Comparison of ENCODE assay signal across 1 cellular context in the genomic region with DNA sequence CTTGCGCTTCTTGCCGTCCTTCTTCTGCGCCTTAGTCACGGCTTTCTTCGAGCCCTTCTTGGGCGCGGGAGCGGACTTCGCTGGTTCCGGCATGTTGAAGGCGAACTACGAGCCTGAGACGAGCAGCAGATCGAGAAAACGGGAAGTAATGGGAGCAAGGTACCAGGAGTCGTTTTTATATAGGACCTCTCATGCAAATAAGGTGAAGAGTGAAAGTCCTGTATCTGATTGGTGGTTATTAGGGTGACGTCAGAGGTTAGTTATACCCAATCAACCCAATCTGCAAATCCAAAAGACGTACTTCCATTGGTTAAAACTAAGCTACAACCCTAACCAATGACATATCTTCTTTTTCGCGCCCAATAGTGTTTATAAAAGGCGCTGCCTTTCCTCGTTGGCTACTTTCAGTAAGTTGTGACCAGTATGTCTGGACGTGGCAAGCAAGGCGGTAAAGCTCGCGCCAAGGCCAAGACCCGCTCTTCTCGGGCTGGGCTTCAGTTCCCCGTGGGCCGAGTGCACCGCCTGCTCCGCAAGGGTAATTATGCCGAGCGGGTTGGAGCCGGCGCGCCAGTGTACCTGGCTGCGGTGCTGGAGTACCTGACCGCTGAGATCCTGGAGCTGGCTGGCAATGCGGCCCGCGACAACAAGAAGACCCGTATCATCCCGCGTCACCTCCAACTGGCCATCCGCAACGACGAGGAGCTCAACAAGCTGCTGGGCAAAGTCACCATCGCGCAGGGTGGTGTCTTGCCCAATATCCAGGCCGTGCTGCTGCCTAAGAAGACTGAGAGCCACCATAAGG.
TF ChIP-seq lines count a peak whose summit lies in the region.

No MANE protein-coding gene starts in this region.

TF ChIP-seq in HepG2, 621 proteins besides CTCF, POLR2A, EP300 and RAD21 (continued from another document and continues in another):
- TF ChIP-seq ZBTB2 (CRISPR knock-in tag; IDR thresholded peaks at IDR 0.05; ENCODE audit: low read depth) (no peak), FIP1L1 (IDR thresholded peaks at IDR 0.05; ENCODE audit: borderline replicate concordance, insufficient read depth, low read depth, low read length) (peak; percentile 67; the same call in 1 of the 2 replicates), THRA (CRISPR knock-in tag; IDR thresholded peaks at IDR 0.05; ENCODE audit: borderline replicate concordance) (no peak), ZMYM2 (CRISPR knock-in tag; IDR thresholded peaks at IDR 0.05) (peak; percentile 59; the same call in 1 of the 2 replicates), THAP9 (CRISPR knock-in tag; IDR thresholded peaks at IDR 0.05; ENCODE audit: borderline replicate concordance) (no peak), SOX13 (IDR thresholded peaks at IDR 0.05) (no peak), SOX13 (CRISPR knock-in tag; conservative IDR thresholded peaks at IDR 0.05 in 1 of 2, IDR thresholded peaks at IDR 0.05 in 1 of 2) (no peak), ZNF232 (CRISPR knock-in tag; IDR thresholded peaks at IDR 0.05; ENCODE audit: borderline replicate concordance) (no peak), CC2D1A (CRISPR knock-in tag; IDR thresholded peaks at IDR 0.05) (no peak), ATAD3A (CRISPR knock-in tag; IDR thresholded peaks at IDR 0.05) (no peak), FOXA1 (IDR thresholded peaks at IDR 0.05) (no peak), FOXA1 (CRISPR knock-in tag; IDR thresholded peaks at IDR 0.05) (0 out of 2 replicates have a peak, but pooled peaks have one; percentile 8), ZFP90 (CRISPR knock-in tag; IDR thresholded peaks at IDR 0.05; ENCODE audit: borderline replicate concordance) (no peak), CBX5 (CRISPR knock-in tag; IDR thresholded peaks at IDR 0.05; ENCODE audit: borderline replicate concordance) (0 out of 2 replicates have a peak, but pooled peaks have one; percentile 30), CBX2 (IDR thresholded peaks at IDR 0.05; ENCODE audit: low read depth, low read length) (no peak), CBX2 (CRISPR knock-in tag; IDR thresholded peaks at IDR 0.05; ENCODE audit: low read depth) (no peak), ETV5 (CRISPR knock-in tag; IDR thresholded peaks at IDR 0.05; ENCODE audit: borderline replicate concordance) (no peak), FOXM1 (CRISPR knock-in tag; IDR thresholded peaks at IDR 0.05) (no peak), YEATS2 (CRISPR knock-in tag; IDR thresholded peaks at IDR 0.05; ENCODE audit: borderline replicate concordance) (no peak), KDM2A (CRISPR knock-in tag; IDR thresholded peaks at IDR 0.05; ENCODE audit: borderline replicate concordance, low read depth) (no peak), PBX3 (CRISPR knock-in tag; IDR thresholded peaks at IDR 0.05; ENCODE audit: borderline replicate concordance) (no peak), ZNF616 (CRISPR knock-in tag; IDR thresholded peaks at IDR 0.05; ENCODE audit: low read depth) (no peak), NFKBIZ (CRISPR knock-in tag; IDR thresholded peaks at IDR 0.05) (no peak), HNRNPK (IDR thresholded peaks at IDR 0.05; ENCODE audit: low read depth, low read length, poor library complexity, severe bottlenecking) (no peak), ZXDC (CRISPR knock-in tag; IDR thresholded peaks at IDR 0.05) (no peak), ATF7 (IDR thresholded peaks at IDR 0.05) (peak; percentile 97), ATF7 (CRISPR knock-in tag; IDR thresholded peaks at IDR 0.05) (no peak), FOXJ3 (CRISPR knock-in tag; IDR thresholded peaks at IDR 0.05; ENCODE audit: borderline replicate concordance) (no peak; the same call in 1 of the 2 replicates), ZNF644 (CRISPR knock-in tag; IDR thresholded peaks at IDR 0.05; ENCODE audit: low read depth) (peak; percentile 72; the same call in 1 of the 2 replicates), ZNF883 (CRISPR knock-in tag; IDR thresholded peaks at IDR 0.05; ENCODE audit: not compliant biosample characterization) (no peak), HES4 (CRISPR knock-in tag; IDR thresholded peaks at IDR 0.05; ENCODE audit: borderline replicate concordance) (0 out of 2 replicates have a peak, but pooled peaks have one; percentile 30), PHF21A (CRISPR knock-in tag; IDR thresholded peaks at IDR 0.05) (no peak), UBTF (CRISPR knock-in tag; IDR thresholded peaks at IDR 0.05) (peak; percentile 48; the same call in 1 of the 2 replicates), BRD4 (CRISPR knock-in tag; IDR thresholded peaks at IDR 0.05) (0 out of 2 replicates have a peak, but pooled peaks have one; percentile 67)
- TF ChIP-seq, protein P1, sequence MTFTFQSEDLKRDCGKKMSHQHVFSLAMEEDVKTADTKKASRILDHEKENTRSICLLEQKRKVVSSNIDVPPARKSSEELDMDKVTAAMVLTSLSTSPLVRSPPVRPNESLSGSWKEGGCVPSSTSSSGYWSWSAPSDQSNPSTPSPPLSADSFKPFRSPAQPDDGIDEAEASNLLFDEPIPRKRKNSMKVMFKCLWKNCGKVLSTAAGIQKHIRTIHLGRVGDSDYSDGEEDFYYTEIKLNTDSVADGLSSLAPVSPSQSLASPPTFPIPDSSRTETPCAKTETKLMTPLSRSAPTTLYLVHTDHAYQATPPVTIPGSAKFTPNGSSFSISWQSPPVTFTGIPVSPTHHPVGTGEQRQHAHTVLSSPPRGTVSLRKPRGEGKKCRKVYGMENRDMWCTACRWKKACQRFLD (CRISPR knock-in tag; IDR thresholded peaks at IDR 0.05; ENCODE audit: borderline replicate concordance), result 0 out of 2 replicates have a peak, but pooled peaks have one; percentile 45
- TF ChIP-seq, protein P2, sequence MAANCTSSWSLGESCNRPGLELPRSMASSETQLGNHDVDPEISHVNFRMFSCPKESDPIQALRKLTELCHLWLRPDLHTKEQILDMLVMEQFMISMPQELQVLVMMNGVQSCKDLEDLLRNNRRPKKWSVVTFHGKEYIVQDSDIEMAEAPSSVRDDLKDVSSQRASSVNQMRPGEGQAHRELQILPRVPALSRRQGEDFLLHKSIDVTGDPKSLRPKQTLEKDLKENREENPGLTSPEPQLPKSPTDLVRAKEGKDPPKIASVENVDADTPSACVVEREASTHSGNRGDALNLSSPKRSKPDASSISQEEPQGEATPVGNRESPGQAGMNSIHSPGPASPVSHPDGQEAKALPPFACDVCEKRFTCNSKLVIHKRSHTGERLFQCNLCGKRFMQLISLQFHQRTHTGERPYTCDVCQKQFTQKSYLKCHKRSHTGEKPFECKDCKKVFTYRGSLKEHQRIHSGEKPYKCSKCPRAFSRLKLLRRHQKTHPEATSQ (CRISPR knock-in tag; IDR thresholded peaks at IDR 0.05; ENCODE audit: borderline replicate concordance), result no peak
- TF ChIP-seq, protein P3, sequence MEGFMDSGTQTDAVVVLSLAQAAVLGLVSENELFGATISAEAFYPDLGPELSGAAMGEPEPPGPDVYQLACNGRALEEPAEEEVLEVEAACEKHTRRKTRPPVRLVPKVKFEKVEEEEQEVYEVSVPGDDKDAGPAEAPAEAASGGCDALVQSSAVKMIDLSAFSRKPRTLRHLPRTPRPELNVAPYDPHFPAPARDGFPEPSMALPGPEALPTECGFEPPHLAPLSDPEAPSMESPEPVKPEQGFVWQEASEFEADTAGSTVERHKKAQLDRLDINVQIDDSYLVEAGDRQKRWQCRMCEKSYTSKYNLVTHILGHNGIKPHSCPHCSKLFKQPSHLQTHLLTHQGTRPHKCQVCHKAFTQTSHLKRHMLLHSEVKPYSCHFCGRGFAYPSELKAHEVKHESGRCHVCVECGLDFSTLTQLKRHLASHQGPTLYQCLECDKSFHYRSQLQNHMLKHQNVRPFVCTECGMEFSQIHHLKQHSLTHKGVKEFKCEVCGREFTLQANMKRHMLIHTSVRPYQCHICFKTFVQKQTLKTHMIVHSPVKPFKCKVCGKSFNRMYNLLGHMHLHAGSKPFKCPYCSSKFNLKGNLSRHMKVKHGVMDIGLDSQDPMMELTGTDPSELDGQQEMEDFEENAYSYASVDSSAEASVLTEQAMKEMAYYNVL (CRISPR knock-in tag; IDR thresholded peaks at IDR 0.05; ENCODE audit: borderline replicate concordance), result no peak
- TF ChIP-seq, protein P4, sequence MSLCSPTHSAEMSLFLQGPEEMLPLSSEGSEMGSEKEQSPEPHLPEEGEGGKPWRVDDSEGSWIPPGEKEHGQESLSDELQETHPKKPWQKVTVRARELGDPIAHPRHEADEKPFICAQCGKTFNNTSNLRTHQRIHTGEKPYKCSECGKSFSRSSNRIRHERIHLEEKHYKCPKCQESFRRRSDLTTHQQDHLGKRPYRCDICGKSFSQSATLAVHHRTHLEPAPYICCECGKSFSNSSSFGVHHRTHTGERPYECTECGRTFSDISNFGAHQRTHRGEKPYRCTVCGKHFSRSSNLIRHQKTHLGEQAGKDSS (CRISPR knock-in tag; IDR thresholded peaks at IDR 0.05; ENCODE audit: borderline replicate concordance, low read depth), result no peak; the same call in 1 of the 2 replicates
